ENCODE assay signal across 8 cellular contexts in the genomic region with DNA sequence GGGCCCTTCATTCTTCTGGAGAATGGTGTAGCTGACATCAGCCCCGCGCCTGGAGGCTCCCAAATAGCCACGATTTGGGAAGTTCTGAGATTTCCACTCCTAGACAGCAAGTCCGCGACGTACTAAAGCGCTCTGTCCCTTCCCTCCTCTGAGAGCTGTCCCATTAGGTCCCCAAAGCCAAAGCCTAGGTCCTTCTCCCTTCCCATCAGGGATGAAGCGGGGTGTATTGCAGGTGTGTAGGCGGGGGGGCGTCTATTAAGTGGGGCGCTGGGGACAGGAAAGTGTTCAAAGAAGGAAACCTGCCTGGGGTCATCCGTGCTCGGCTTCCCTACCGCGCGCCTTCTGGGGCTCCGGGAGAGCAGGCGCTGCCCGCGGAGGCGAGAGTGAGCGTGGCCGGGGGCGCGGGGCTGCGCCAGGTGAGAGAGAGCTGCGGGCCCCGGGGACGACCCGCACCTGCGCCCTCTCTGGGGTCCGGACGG. TPM values are rescaled to one million over a fixed set of nuclear protein-coding genes. Genes with fewer than 3 reads are reported as not detected.
DNase-seq lines count a peak whose midpoint lies in the region; ATAC-seq and TF ChIP-seq lines count a peak whose summit lies in the region.

No MANE protein-coding gene starts in this region.

- H3K27ac ChIP-seq in right lobe of liver, result no peak overlapping the region
- H3K27ac ChIP-seq in vagina, result peak overlapping the region; percentile 60

- H3K36me3 ChIP-seq in right lobe of liver (no peaks in the 10 kb centered on the region), vagina (no peaks in the 10 kb centered on the region)

- TF ChIP-seq CTCF in brain (conservative IDR thresholded peaks at IDR 0.05), result no peak
- TF ChIP-seq CTCF in right lobe of liver (IDR thresholded peaks at IDR 0.05), result no peak
- TF ChIP-seq CTCF in vagina (IDR thresholded peaks at IDR 0.05), result no peak

- WGBS in right lobe of liver (ENCODE audit: insufficient coverage, low coverage, low lambda C conversion rate, missing lambda C conversion rate), result 8% methylated on average over 21 of the region's 33 CpGs

- peak; percentile 16 for ATAC-seq in HG02678 (IDR thresholded peaks at IDR 0.05; ENCODE audit: unreplicated experiment)
- peak in 3 of 4 donors; percentile 19 to 37 (median 23) for ATAC-seq in right lobe of liver

- peaks cover 0 to 28% of the 10 kb centered on the region in 2 donors for H3K27me3 ChIP-seq in right lobe of liver
- H3K27me3 ChIP-seq in vagina, result no peaks in the 10 kb centered on the region

- no peak for TF ChIP-seq POLR2A in right lobe of liver (IDR thresholded peaks at IDR 0.05)
- no peak for TF ChIP-seq POLR2A in vagina (IDR thresholded peaks at IDR 0.05)

- peaks cover 0 to 6% (median 0%) of the 10 kb centered on the region in 4 donors for H3K4me1 ChIP-seq in right lobe of liver
- H3K4me1 ChIP-seq in vagina, result peaks cover 24% of the 10 kb centered on the region

- H3K27me3 Mint-ChIP-seq in brain, result peaks cover 31% of the 10 kb centered on the region

- H3K36me3 Mint-ChIP-seq in brain, result peaks cover 24% of the 10 kb centered on the region

- intact Hi-C loops in right lobe of liver (cut with DNase I) (loop anchor here in 1 of 2 donors (10.0 kb wide), 1 partner anchor 96 kb away; no protein-coding TSS in a partner anchor), vagina (cut with DNase I) (no loop called here)

- no peaks in the 10 kb centered on the region for H3K9me3 ChIP-seq in right lobe of liver
- H3K9me3 ChIP-seq in vagina, result no peaks in the 10 kb centered on the region

- peak; percentile 24 for DNase-seq in AG20443 (ENCODE audit: low spot score)
- DNase-seq in right lobe of liver, result no peak
- DNase-seq in vagina (ENCODE audit: extremely low spot score in 2 of 2), result no peak
- no peak for DNase-seq in activated gamma-delta T cell treated with Interleukin-2 at 50 U/mL for 16 hours
- no peak for DNase-seq in hippocampal formation (lab: John Stamatoyannopoulos, UW)
- DNase-seq in superior temporal gyrus (ENCODE audit: extremely low spot score), result no peak

- H3K27ac Mint-ChIP-seq in brain, result peak overlapping the region in 4 of 5 experiments; percentile 55 to 90 (median 72)

- H3K4me3 ChIP-seq in right lobe of liver (peak overlapping the region; percentile 47 to 51 (median 47)), vagina (peak overlapping the region; percentile 57 to 75)

- H3K4me3 Mint-ChIP-seq in brain, result peak overlapping the region; percentile 81 to 91 (median 88)

- peaks cover 7 to 24% (median 12%) of the 10 kb centered on the region in 5 experiments for H3K9me3 Mint-ChIP-seq in brain

- peaks cover 31% of the 10 kb centered on the region for H3K4me1 Mint-ChIP-seq in brain

RNA-seq across cellular contexts. Expression of a gene that starts 0.6 kb away (rescaled TPM):
- polyA plus RNA-seq in brain (ENCODE audit: insufficient read depth, low read depth, low replicate concordance), result 3.3 TPM
- total RNA-seq in right lobe of liver, result 1 to 10 TPM in 3 of 6 experiments, under 1 TPM in 2, not detected in 1; 0.24 to 2.3 (median 1.0) TPM
- total RNA-seq in vagina, result 16.0 TPM
